17 cellular contexts compared by ENCODE assay signal in genomic region chr17:9175700-9176467, GRCh38.
"Had no signal": no experiment of that assay in that cellular context is flagged by ENCODE, and none has a peak within 500 bp of the region (broad histone marks: within the 10 kb centered on the region; RNA-seq: fewer than 3 reads in every experiment).

No MANE protein-coding gene starts in this region.

- H3K27ac Mint-ChIP-seq: activated B cell treated with CpG ODN at 0.5 μM for 24 hours; activated naive CD4-positive, alpha-beta T cell treated with anti-CD3 and anti-CD28 coated beads, Interleukin-2, amount 50 U/mL, for 24 hours; activated T-helper 2 cell treated with anti-CD3 and anti-CD28 coated beads, Interferon-gamma antibody, Interleukin-2, Interleukin-4, amounts not matched to agents 10 μg/mL and 5 μg/mL and 100 μg/mL, durations not matched to agents 14 hours and 24 hours and 36 hours; brain; effector memory CD8-positive, alpha-beta T cell; naive thymus-derived CD4-positive, alpha-beta T cell; stimulated activated naive CD8-positive, alpha-beta T cell treated with anti-CD3 and anti-CD28 coated beads, Interleukin-15, Interleukin-2, amounts not matched to agents 100 ng/mL and 50 ng/mL, for 24 hours; T-helper 1 cell treated with Interleukin-12 subunit alpha and Interleukin-12 subunit beta and Interleukin-4 antibody, amounts not matched to agents 30 μg/mL and 1 μg/mL, for 36 hours had no signal

- H3K9me3 ChIP-seq: right lobe of liver, SK-N-SH, uterus had no signal

- H3K4me1 ChIP-seq: psoas muscle, uterus had no signal

- DNase-seq: activated B cell treated with CpG ODN at 0.5 μM for 24 hours; activated CD4-positive, alpha-beta T cell treated with anti-CD3 and anti-CD28 coated beads, Interleukin-2, amount 50 U/mL, for 4 hours; effector memory CD8-positive, alpha-beta T cell; erythroblast; hypothalamus; naive thymus-derived CD4-positive, alpha-beta T cell; psoas muscle; right lobe of liver; SK-N-SH; uterus had no signal

- H3K27me3 Mint-ChIP-seq: activated B cell treated with CpG ODN at 0.5 μM for 24 hours; activated naive CD4-positive, alpha-beta T cell treated with anti-CD3 and anti-CD28 coated beads, Interleukin-2, amount 50 U/mL, for 24 hours; stimulated activated naive CD8-positive, alpha-beta T cell treated with anti-CD3 and anti-CD28 coated beads, Interleukin-15, Interleukin-2, amounts not matched to agents 100 ng/mL and 50 ng/mL, for 24 hours had no signal

- H3K36me3 ChIP-seq: right lobe of liver, uterus had no signal

- H3K4me1 Mint-ChIP-seq: activated B cell treated with CpG ODN at 0.5 μM for 24 hours; activated naive CD4-positive, alpha-beta T cell treated with anti-CD3 and anti-CD28 coated beads, Interleukin-2, amount 50 U/mL, for 24 hours had no signal

- ATAC-seq: effector memory CD8-positive, alpha-beta T cell; naive thymus-derived CD4-positive, alpha-beta T cell; psoas muscle had no signal

- H3K4me3 Mint-ChIP-seq: activated B cell treated with CpG ODN at 0.5 μM for 24 hours; activated naive CD4-positive, alpha-beta T cell treated with anti-CD3 and anti-CD28 coated beads, Interleukin-2, amount 50 U/mL, for 24 hours; brain; effector memory CD8-positive, alpha-beta T cell; naive thymus-derived CD4-positive, alpha-beta T cell; stimulated activated naive CD8-positive, alpha-beta T cell treated with anti-CD3 and anti-CD28 coated beads, Interleukin-15, Interleukin-2, amounts not matched to agents 100 ng/mL and 50 ng/mL, for 24 hours; T-helper 1 cell treated with Interleukin-12 subunit alpha and Interleukin-12 subunit beta and Interleukin-4 antibody, amounts not matched to agents 30 μg/mL and 1 μg/mL, for 36 hours had no signal

- H3K27ac ChIP-seq: psoas muscle, uterus had no signal

- H3K4me2 ChIP-seq: SK-N-SH had no signal

- H3K27me3 ChIP-seq: right lobe of liver, uterus had no signal

- H3K4me3 ChIP-seq: lung, psoas muscle, right lobe of liver, uterus had no signal

- H3K36me3 Mint-ChIP-seq: activated naive CD4-positive, alpha-beta T cell treated with anti-CD3 and anti-CD28 coated beads, Interleukin-2, amount 50 U/mL, for 24 hours had no signal

- H3K9me3 Mint-ChIP-seq: activated B cell treated with CpG ODN at 0.5 μM for 24 hours; activated naive CD4-positive, alpha-beta T cell treated with anti-CD3 and anti-CD28 coated beads, Interleukin-2, amount 50 U/mL, for 24 hours; activated T-helper 2 cell treated with anti-CD3 and anti-CD28 coated beads, Interferon-gamma antibody, Interleukin-2, Interleukin-4, amounts not matched to agents 10 μg/mL and 5 μg/mL and 100 μg/mL, durations not matched to agents 14 hours and 24 hours and 36 hours; effector memory CD8-positive, alpha-beta T cell; stimulated activated naive CD8-positive, alpha-beta T cell treated with anti-CD3 and anti-CD28 coated beads, Interleukin-15, Interleukin-2, amounts not matched to agents 100 ng/mL and 50 ng/mL, for 24 hours; T-helper 1 cell treated with Interleukin-12 subunit alpha and Interleukin-12 subunit beta and Interleukin-4 antibody, amounts not matched to agents 30 μg/mL and 1 μg/mL, for 36 hours had no signal

- FAIRE-seq: TTC549 had no signal

- H3K9ac ChIP-seq: SK-N-SH had no signal
